ENCODE assay signal across 13 cellular contexts in genomic region chr5:17069995-17070405, GRCh38.
A peak's percentile ranks its signal among the peaks of the same experiment; 100 is the strongest.
DNase-seq lines count a peak whose midpoint lies in the region; ATAC-seq and TF ChIP-seq lines count a peak whose summit lies in the region.
"Had no signal": no experiment of that assay in that cellular context is flagged by ENCODE, and none has a peak within 500 bp of the region (broad histone marks: within the 10 kb centered on the region; RNA-seq: fewer than 3 reads in every experiment).

No MANE protein-coding gene starts in this region.

- H3K9me3 ChIP-seq in HCT116 (ENCODE audit: control insufficient read depth in 1 of 2, insufficient read depth in 1 of 2, low read depth in 1 of 2, low read length in 2 of 2) (no peaks in the 10 kb centered on the region), colonic mucosa (no peaks in the 10 kb centered on the region), osteoblast (ENCODE audit: low read depth, low read length) (no peaks in the 10 kb centered on the region)
- H3K9me3 ChIP-seq: right lobe of liver had no signal

- TF ChIP-seq RAD21 in HCT116 (IDR thresholded peaks at IDR 0.05; ENCODE audit: low read depth) = no peak

- DNase-seq in HCT116 (ENCODE audit: low read depth, low spot score) (peak; percentile 10), NCI-H510A (lab: John Stamatoyannopoulos, UW) (peak; percentile 57), colonic mucosa (peak; percentile 88), neural crest cell (ENCODE audit: low read depth, low spot score) (no peak), activated T-cell treated with anti-CD3 and anti-CD28 coated beads for 4 hours (no peak), pons (ENCODE audit: low spot score) (no peak), osteoblast (ENCODE audit: insufficient read length, low spot score, missing footprints) (no peak)
- DNase-seq: activated CD4-positive, alpha-beta T cell treated with anti-CD3 and anti-CD28 coated beads, Interleukin-2, amount 50 U/mL, for 48 hours; activated naive CD4-positive, alpha-beta T cell treated with anti-CD3 and anti-CD28 coated beads for 36 hours; right lobe of liver; substantia nigra; T-cell had no signal

- H3K4me3 Mint-ChIP-seq in neural crest cell = no peak overlapping the region
- H3K4me3 Mint-ChIP-seq: activated naive CD4-positive, alpha-beta T cell treated with anti-CD3 and anti-CD28 coated beads for 36 hours; central memory CD8-positive, alpha-beta T cell; T-cell had no signal

- no peaks in the 10 kb centered on the region for H3K9me2 ChIP-seq in HCT116 (ENCODE audit: insufficient read depth)

- H3K27me3 Mint-ChIP-seq in neural crest cell (ENCODE audit: low read depth) = no peaks in the 10 kb centered on the region
- H3K27me3 Mint-ChIP-seq: central memory CD8-positive, alpha-beta T cell; T-cell had no signal

- no peak for TF ChIP-seq POLR2A in HCT116 (IDR thresholded peaks at IDR 0.05; ENCODE audit: borderline replicate concordance, extremely low read depth, insufficient read depth, insufficient read length)

- no peaks in the 10 kb centered on the region for H3K79me2 ChIP-seq in HCT116 (ENCODE audit: insufficient read depth, low read length)
- H3K79me2 ChIP-seq in osteoblast (ENCODE audit: insufficient read depth, low read length) = no peaks in the 10 kb centered on the region

- H3K4me1 ChIP-seq in HCT116 (ENCODE audit: control insufficient read depth in 1 of 2, insufficient read depth in 2 of 2, low read length in 2 of 2) (peaks cover 3 to 11% of the 10 kb centered on the region in 2 experiments; a peak in 3 of 4 replicates), colonic mucosa (no peaks in the 10 kb centered on the region), osteoblast (ENCODE audit: insufficient read depth, low read length) (no peaks in the 10 kb centered on the region)
- H3K4me1 ChIP-seq: right lobe of liver had no signal

- H3K9ac ChIP-seq in HCT116 (ENCODE audit: low read length) (no peak overlapping the region), colonic mucosa (ENCODE audit: low read depth in 2 of 2, low read length in 2 of 2) (no peak overlapping the region)

- TF ChIP-seq CTCF in HCT116 (IDR thresholded peaks at IDR 0.05 in 2 of 3, conservative IDR thresholded peaks at IDR 0.05 in 1 of 3; ENCODE audit: borderline replicate concordance in 1 of 3, insufficient read depth in 1 of 3, low read depth in 2 of 3, low read length in 2 of 3) (no peak), colonic mucosa (IDR thresholded peaks at IDR 0.05) (no peak), neural crest cell (conservative IDR thresholded peaks at IDR 0.05) (no peak), osteoblast (IDR thresholded peaks at IDR 0.05; ENCODE audit: extremely low read depth, low read depth, low read length) (no peak)

- H3K4me3 ChIP-seq in HCT116 (replicated peaks in 1 of 2; ENCODE audit: low read depth in 1 of 2, low read length in 2 of 2) (no peak overlapping the region), colonic mucosa (no peak overlapping the region), osteoblast (ENCODE audit: insufficient read depth, low read length) (no peak overlapping the region)
- H3K4me3 ChIP-seq: right lobe of liver had no signal

- H3K4me2 ChIP-seq in HCT116 (ENCODE audit: low read length) (peak overlapping the region; percentile 25; the same call in 1 of the 2 replicates), osteoblast (ENCODE audit: insufficient read depth, low read length) (no peak overlapping the region)

- H3K36me3 ChIP-seq in HCT116 (ENCODE audit: control insufficient read depth in 1 of 2, insufficient read depth in 2 of 2, low read length in 2 of 2) (no peaks in the 10 kb centered on the region), colonic mucosa (no peaks in the 10 kb centered on the region), osteoblast (ENCODE audit: insufficient read depth, low read length) (no peaks in the 10 kb centered on the region)
- H3K36me3 ChIP-seq: right lobe of liver had no signal

- H3K36me3 Mint-ChIP-seq in neural crest cell (ENCODE audit: low read depth) = no peaks in the 10 kb centered on the region
- H3K36me3 Mint-ChIP-seq: T-cell had no signal

- ATAC-seq in HCT116 = peak; percentile 58
- ATAC-seq: T-cell had no signal

- H3K27ac ChIP-seq in HCT116 (ENCODE audit: low read depth, low read length) (no peak overlapping the region), colonic mucosa (no peak overlapping the region), osteoblast (ENCODE audit: low read depth, low read length) (no peak overlapping the region)
- H3K27ac ChIP-seq: right lobe of liver had no signal

- peak overlapping the region; percentile 7 for H3K27ac Mint-ChIP-seq in neural crest cell (ENCODE audit: unreplicated experiment)
- H3K27ac Mint-ChIP-seq: activated naive CD4-positive, alpha-beta T cell treated with anti-CD3 and anti-CD28 coated beads for 36 hours; T-cell had no signal

- POLR2A ChIA-PET in HCT116 (lab: Charles Lee) = no interaction called here

- CTCF ChIA-PET in HCT116 (lab: Charles Lee) = no interaction called here

- no peak overlapping the region for H2AFZ ChIP-seq in HCT116 (ENCODE audit: low read depth, low read length, poor library complexity, severe bottlenecking)
- no peak overlapping the region for H2AFZ ChIP-seq in osteoblast (ENCODE audit: low read length)

- H4K20me1 ChIP-seq in HCT116 (ENCODE audit: insufficient read depth) = no peaks in the 10 kb centered on the region
- H4K20me1 ChIP-seq in osteoblast (ENCODE audit: insufficient read depth, low read length) = no peaks in the 10 kb centered on the region

- no peaks in the 10 kb centered on the region for H3K9me3 Mint-ChIP-seq in neural crest cell
- H3K9me3 Mint-ChIP-seq: activated naive CD4-positive, alpha-beta T cell treated with anti-CD3 and anti-CD28 coated beads for 36 hours had no signal

- intact Hi-C loops in HCT116 (cut with micrococcal nuclease) = no loop called here
- intact Hi-C loops in colonic mucosa (cut with DNase I) = no loop called here

- peaks cover 18% of the 10 kb centered on the region for H3K4me1 Mint-ChIP-seq in neural crest cell
- H3K4me1 Mint-ChIP-seq: central memory CD8-positive, alpha-beta T cell; T-cell had no signal

- RAD21 ChIA-PET in HCT116 (lab: Charles Lee; ENCODE audit: low non-redundant PET in 1 of 2, low total read pairs in 2 of 2, uncharacterized antibody in 2 of 2, unreplicated experiment in 2 of 2) = no interaction called here

- BruUV-seq in HCT116 (replicated peaks; lab: Mats Ljungman, UMichigan) = no TSS peak

- H3K27me3 ChIP-seq in HCT116 (ENCODE audit: insufficient read depth, low read length) (no peaks in the 10 kb centered on the region), colonic mucosa (no peaks in the 10 kb centered on the region), osteoblast (ENCODE audit: insufficient read depth, low read length) (no peaks in the 10 kb centered on the region)
- H3K27me3 ChIP-seq: right lobe of liver had no signal

TF ChIP-seq in HCT116, 20 proteins besides CTCF, POLR2A, EP300 and RAD21:
- TF ChIP-seq ATF3 (IDR thresholded peaks at IDR 0.05) = no peak
- no peak for TF ChIP-seq SRF (IDR thresholded peaks at IDR 0.05; ENCODE audit: low read depth)
- TF ChIP-seq ZBTB33 (IDR thresholded peaks at IDR 0.05; ENCODE audit: extremely low read depth, insufficient replicate concordance, low read length) = no peak

Comparison
In these comparisons a context has a peak if more than half of its experiments do, and no peak if none do; other contexts are left out.
1. DNase-seq: peak in HCT116 (single experiment), NCI-H510A (single experiment) and colonic mucosa (single experiment); none in neural crest cell (single experiment), activated T-cell treated with anti-CD3 and anti-CD28 coated beads for 4 hours (single experiment), pons (single experiment) and osteoblast (single experiment).